ENCODE assay signal across 8 cellular contexts in genomic region chr11:11157201-11157600, GRCh38.
A peak's percentile ranks its signal among the peaks of the same experiment; 100 is the strongest.
DNase-seq lines count a peak whose midpoint lies in the region; ATAC-seq and TF ChIP-seq lines count a peak whose summit lies in the region.

No MANE protein-coding gene starts in this region.

- H3K27me3 ChIP-seq in fibroblast of lung (ENCODE audit: control insufficient read depth, insufficient read depth, low read length): peaks cover 7% of the 10 kb centered on the region

- no peak overlapping the region for H3K9ac ChIP-seq in fibroblast of lung (ENCODE audit: insufficient read depth, low read length)

- no peaks in the 10 kb centered on the region for H3K9me3 ChIP-seq in fibroblast of lung (ENCODE audit: control insufficient read depth, insufficient read depth, low read depth, low read length)

- H3K79me2 ChIP-seq in fibroblast of lung (ENCODE audit: control insufficient read depth, insufficient read depth, low read length): no peaks in the 10 kb centered on the region

- ATAC-seq in GM21786 (IDR thresholded peaks at IDR 0.05; ENCODE audit: unreplicated experiment): no peak
- no peak for ATAC-seq in HG02973 (IDR thresholded peaks at IDR 0.05; ENCODE audit: unreplicated experiment)

- no peaks in the 10 kb centered on the region for H4K20me1 ChIP-seq in fibroblast of lung (ENCODE audit: control insufficient read depth, extremely low read depth, insufficient read depth, low read length)

- H3K4me2 ChIP-seq in fibroblast of lung (ENCODE audit: extremely low read depth, insufficient read depth, low read length): no peak overlapping the region

- no peaks in the 10 kb centered on the region for H3K36me3 ChIP-seq in fibroblast of lung (ENCODE audit: control insufficient read depth, insufficient read depth, low read length)

- no peak overlapping the region for H3K4me3 ChIP-seq in fibroblast of lung (replicated peaks in 1 of 4; ENCODE audit: control extremely low read depth in 1 of 4, insufficient read depth in 1 of 4, low read depth in 3 of 4, low read length in 4 of 4)

- peak; percentile 72 for DNase-seq in DMS53 (lab: John Stamatoyannopoulos, UW)
- peak; percentile 47 for DNase-seq in KBM-7
- peak; percentile 54 to 58 for DNase-seq in activated CD4-positive, alpha-beta T cell treated with anti-CD3 and anti-CD28 coated beads, Interleukin-2, amount 50 U/mL, for 4 hours
- DNase-seq in fibroblast of lung (ENCODE audit: low read depth in 2 of 2): peak in 1 of 2 donors; percentile 22
- peak; percentile 58 for DNase-seq in stimulated activated CD4-positive, alpha-beta T cell treated with anti-CD3 and anti-CD28 coated beads, Interleukin-15, amount 100 ng/mL, for 24 hours
- DNase-seq in T1000 (lab: John Stamatoyannopoulos, UW): no peak

- H2AFZ ChIP-seq in fibroblast of lung (ENCODE audit: low read length): no peak overlapping the region

- no peaks in the 10 kb centered on the region for H3K4me1 ChIP-seq in fibroblast of lung (ENCODE audit: control insufficient read depth, extremely low read depth, insufficient read depth, low read length)

- in situ Hi-C loops in KBM-7 (cut with MboI; ENCODE audit: low pct_unique_long_range_greater_than_20kb, low sequenced_read_pairs): no loop called here

- H3K27ac ChIP-seq in fibroblast of lung (ENCODE audit: insufficient read depth, low read length): no peak overlapping the region

- TF ChIP-seq CTCF in fibroblast of lung (conservative IDR thresholded peaks at IDR 0.05 in 1 of 2, IDR thresholded peaks at IDR 0.05 in 1 of 2; ENCODE audit: low read depth in 1 of 2, low read length in 2 of 2): peak; percentile 47 to 59
